9 cellular contexts compared by ENCODE assay signal in the genomic region with DNA sequence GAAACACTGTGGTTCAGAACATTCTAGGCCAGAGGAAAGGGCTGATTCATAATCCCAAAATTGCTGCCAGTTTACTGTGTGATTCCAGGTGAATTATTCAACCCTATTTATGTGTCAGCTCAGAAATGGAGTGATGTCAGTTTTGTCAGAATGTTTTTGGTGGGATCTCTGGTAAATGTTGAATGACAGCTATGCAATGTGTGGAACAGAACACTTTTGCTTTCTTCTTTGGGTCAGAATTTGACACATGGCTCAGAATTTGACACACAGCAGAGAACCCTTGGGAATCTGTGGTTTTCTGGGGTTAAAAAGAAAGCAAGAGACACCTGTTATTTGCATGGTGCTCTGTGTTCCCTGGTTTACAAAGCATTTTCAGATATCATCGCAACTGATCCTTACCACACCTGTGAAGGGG. TPM values are rescaled to one million over a fixed set of nuclear protein-coding genes. Genes with fewer than 3 reads are reported as not detected.
DNase-seq lines count a peak whose midpoint lies in the region; ATAC-seq and TF ChIP-seq lines count a peak whose summit lies in the region.
"Had no signal": no experiment of that assay in that cellular context is flagged by ENCODE, and none has a peak within 500 bp of the region (broad histone marks: within the 10 kb centered on the region; RNA-seq: fewer than 3 reads in every experiment).

No MANE protein-coding gene starts in this region.

- H3K4me3 ChIP-seq in left ventricle myocardium inferior (no peak overlapping the region), coronary artery (no peak overlapping the region)
- H3K4me3 ChIP-seq: SJSA1 had no signal

- ATAC-seq in GM19035 (IDR thresholded peaks at IDR 0.05; ENCODE audit: unreplicated experiment) (peak; percentile 39), HG02870 (IDR thresholded peaks at IDR 0.05; ENCODE audit: unreplicated experiment) (peak; percentile 41)

- TF ChIP-seq CTCF in VCaP (conservative IDR thresholded peaks at IDR 0.05) (no peak), left ventricle myocardium inferior (IDR thresholded peaks at IDR 0.05; ENCODE audit: borderline replicate concordance) (no peak), coronary artery (IDR thresholded peaks at IDR 0.05) (no peak)

- no peaks in the 10 kb centered on the region for H3K36me3 ChIP-seq in left ventricle myocardium inferior

- peak; percentile 24 for DNase-seq in putamen (ENCODE audit: low spot score)
- DNase-seq in MV-4-11 (lab: John Stamatoyannopoulos, UW): no peak
- no peak for DNase-seq in left ventricle myocardium inferior
- no peak for DNase-seq in DMS79 (lab: John Stamatoyannopoulos, UW)
- DNase-seq in coronary artery (ENCODE audit: low spot score): no peak

- H3K9me3 ChIP-seq in left ventricle myocardium inferior (replicated peaks): no peaks in the 10 kb centered on the region
- H3K9me3 ChIP-seq: SJSA1 had no signal

- intact Hi-C loops in left ventricle myocardium inferior (cut with micrococcal nuclease): no loop called here

- peaks cover 29% of the 10 kb centered on the region for H3K4me1 ChIP-seq in left ventricle myocardium inferior

- no peaks in the 10 kb centered on the region for H3K27me3 ChIP-seq in left ventricle myocardium inferior (ENCODE audit: low read depth)
- H3K27me3 ChIP-seq: SJSA1 had no signal

- H3K27ac ChIP-seq in VCaP (peak overlapping the region; percentile 22), left ventricle myocardium inferior (replicated peaks) (no peak overlapping the region), coronary artery (peak overlapping the region in 1 of 2 donors; percentile 0)

RNA-seq across cellular contexts. Expression of a gene that starts 1.6 kb away (rescaled TPM):
- 18.1 TPM for total RNA-seq in left ventricle myocardium inferior
